1 cellular context compared by ENCODE assay signal in the genomic region with DNA sequence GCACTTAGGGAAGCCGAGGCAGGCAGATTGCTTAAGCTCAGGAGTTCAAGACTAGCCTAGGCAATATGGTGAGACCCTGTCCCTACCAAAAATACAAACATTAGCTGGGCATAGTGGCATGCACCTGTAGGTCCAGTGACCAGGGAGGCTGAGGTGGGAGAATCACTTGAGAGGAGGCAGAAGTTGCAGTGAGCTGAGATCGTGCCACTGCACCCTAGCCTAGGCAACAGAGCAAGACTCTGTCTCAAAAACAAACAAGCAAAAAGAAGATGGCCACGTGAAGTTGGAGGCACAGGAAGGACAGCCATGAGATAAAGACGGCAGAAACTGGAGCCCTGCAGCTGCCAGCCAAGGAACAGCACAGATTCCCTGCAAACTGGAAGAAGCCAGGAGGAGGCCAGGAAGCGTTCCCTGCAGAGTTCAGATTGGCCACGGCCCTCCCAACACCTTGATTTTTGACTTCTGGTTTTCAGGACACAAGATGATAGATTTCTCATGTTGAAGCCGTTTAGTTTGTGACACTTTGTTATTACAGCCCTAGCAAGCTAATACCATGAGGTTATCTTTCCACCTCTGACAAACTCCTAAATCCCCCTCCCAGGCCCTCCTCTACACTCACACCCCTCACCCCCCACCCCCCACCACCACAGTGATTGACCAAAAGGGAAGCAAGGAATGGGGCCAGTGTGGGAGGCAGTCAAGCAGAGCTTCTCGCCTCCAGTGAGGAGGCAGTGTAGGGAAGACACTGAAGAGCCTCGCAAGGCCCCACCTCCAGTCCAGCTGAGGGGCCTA.
TF ChIP-seq lines count a peak whose summit lies in the region.

No MANE protein-coding gene starts in this region.

TF ChIP-seq in WTC11, 78 proteins besides CTCF, POLR2A, EP300 and RAD21 (continued from another document):
- TF ChIP-seq FOXK1 (CRISPR knock-in tag; IDR thresholded peaks at IDR 0.05) (no peak), MXD4 (CRISPR knock-in tag; IDR thresholded peaks at IDR 0.05; ENCODE audit: borderline replicate concordance) (no peak), GRHL2 (CRISPR knock-in tag; IDR thresholded peaks at IDR 0.05; ENCODE audit: insufficient replicate concordance, severe bottlenecking) (no peak)
- TF ChIP-seq, protein P1, sequence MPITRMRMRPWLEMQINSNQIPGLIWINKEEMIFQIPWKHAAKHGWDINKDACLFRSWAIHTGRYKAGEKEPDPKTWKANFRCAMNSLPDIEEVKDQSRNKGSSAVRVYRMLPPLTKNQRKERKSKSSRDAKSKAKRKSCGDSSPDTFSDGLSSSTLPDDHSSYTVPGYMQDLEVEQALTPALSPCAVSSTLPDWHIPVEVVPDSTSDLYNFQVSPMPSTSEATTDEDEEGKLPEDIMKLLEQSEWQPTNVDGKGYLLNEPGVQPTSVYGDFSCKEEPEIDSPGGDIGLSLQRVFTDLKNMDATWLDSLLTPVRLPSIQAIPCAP (CRISPR knock-in tag; IDR thresholded peaks at IDR 0.05) = no peak
- TF ChIP-seq, protein P2, sequence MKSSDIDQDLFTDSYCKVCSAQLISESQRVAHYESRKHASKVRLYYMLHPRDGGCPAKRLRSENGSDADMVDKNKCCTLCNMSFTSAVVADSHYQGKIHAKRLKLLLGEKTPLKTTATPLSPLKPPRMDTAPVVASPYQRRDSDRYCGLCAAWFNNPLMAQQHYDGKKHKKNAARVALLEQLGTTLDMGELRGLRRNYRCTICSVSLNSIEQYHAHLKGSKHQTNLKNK (CRISPR knock-in tag; IDR thresholded peaks at IDR 0.05) = no peak
